8 cellular contexts compared by ENCODE assay signal in the genomic region with DNA sequence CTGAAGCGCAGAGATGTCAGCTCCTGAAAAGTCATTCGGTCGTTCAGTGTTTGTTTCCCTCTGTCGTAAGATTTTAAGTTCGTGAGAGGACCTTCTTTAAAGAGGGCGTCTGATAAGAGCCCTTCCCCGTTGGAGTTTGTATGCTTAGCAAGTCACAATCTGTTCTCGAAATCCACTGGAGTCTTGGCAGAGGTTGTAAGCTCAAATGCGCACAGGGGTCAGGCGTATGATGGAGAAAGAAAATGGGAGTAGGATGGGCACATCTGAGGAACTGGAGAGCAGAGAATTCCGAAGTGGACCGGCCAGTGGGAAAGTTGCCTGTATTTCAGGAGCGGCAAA. TPM values are rescaled to one million over a fixed set of nuclear protein-coding genes. Genes with fewer than 3 reads are reported as not detected.
DNase-seq lines count a peak whose midpoint lies in the region; ATAC-seq and TF ChIP-seq lines count a peak whose summit lies in the region.

No MANE protein-coding gene starts in this region.

- peak overlapping the region; percentile 90 for H3K4me3 ChIP-seq in epithelial cell of esophagus (ENCODE audit: low read length)
- H3K4me3 ChIP-seq in mucosa of stomach (ENCODE audit: low read length), result peak overlapping the region; percentile 58

- no peaks in the 10 kb centered on the region for H3K27me3 ChIP-seq in mucosa of stomach (ENCODE audit: control insufficient read depth, insufficient read depth, low read length)

- no peaks in the 10 kb centered on the region for H3K27me3 Mint-ChIP-seq in activated T-cell treated with anti-CD3 and anti-CD28 coated beads, Interleukin-2, amount 50 U/mL, for 4 hours (ENCODE audit: low read depth)

- ATAC-seq in activated T-cell treated with anti-CD3 and anti-CD28 coated beads, Interleukin-2, amount 50 U/mL, for 4 hours, result peak in 1 of 2 donors; percentile 6
- peak; percentile 4 for ATAC-seq in HG02981 (IDR thresholded peaks at IDR 0.05; ENCODE audit: unreplicated experiment)

- H3K4me1 ChIP-seq in mucosa of stomach (ENCODE audit: control insufficient read depth, insufficient read depth, low read length), result no peaks in the 10 kb centered on the region

- no peaks in the 10 kb centered on the region for H3K9me3 ChIP-seq in mucosa of stomach (ENCODE audit: control insufficient read depth, low read length)

- H3K4me1 Mint-ChIP-seq in activated T-cell treated with anti-CD3 and anti-CD28 coated beads, Interleukin-2, amount 50 U/mL, for 4 hours (ENCODE audit: low read depth), result peaks cover 14% of the 10 kb centered on the region

- no peaks in the 10 kb centered on the region for H3K36me3 ChIP-seq in mucosa of stomach (ENCODE audit: control insufficient read depth, insufficient read depth, low read length)

- peak overlapping the region; percentile 94 for H3K4me3 Mint-ChIP-seq in activated T-cell treated with anti-CD3 and anti-CD28 coated beads, Interleukin-2, amount 50 U/mL, for 4 hours

- no peaks in the 10 kb centered on the region for H3K9me3 Mint-ChIP-seq in activated T-cell treated with anti-CD3 and anti-CD28 coated beads, Interleukin-2, amount 50 U/mL, for 4 hours

- no peak for DNase-seq in activated T-cell treated with anti-CD3 and anti-CD28 coated beads, Interleukin-2, amount 50 U/mL, for 4 hours
- no peak for DNase-seq in activated T-cell treated with anti-CD3 and anti-CD28 coated beads, Interleukin-2, amount 50 U/mL, for 1 hour
- DNase-seq in SIG-M5 (lab: John Stamatoyannopoulos, UW) (peak; percentile 2), epithelial cell of esophagus (ENCODE audit: low read depth) (peak; percentile 20), SHP77 (lab: John Stamatoyannopoulos, UW) (no peak)
- no peak for DNase-seq in central memory CD4-positive, alpha-beta T cell

- no peak for TF ChIP-seq CTCF in epithelial cell of esophagus (IDR thresholded peaks at IDR 0.05; ENCODE audit: insufficient read depth, low read depth, low read length, missing control alignments)

- peaks cover 14% of the 10 kb centered on the region for H3K36me3 Mint-ChIP-seq in activated T-cell treated with anti-CD3 and anti-CD28 coated beads, Interleukin-2, amount 50 U/mL, for 4 hours (ENCODE audit: insufficient read depth)

- peak overlapping the region; percentile 75 for H3K9ac ChIP-seq in mucosa of stomach (ENCODE audit: low read length)

RNA-seq across cellular contexts. Expression of gene HSD17B4, which starts 0.7 kb away (rescaled TPM):
- 10 to 100 TPM; 59.7 to 74.4 (median 69.7) TPM for total RNA-seq in activated T-cell treated with anti-CD3 and anti-CD28 coated beads, Interleukin-2, amount 50 U/mL, for 4 hours

Comparison
In these comparisons a context has a peak if more than half of its experiments do, and no peak if none do; other contexts are left out.
1. DNase-seq: peak in SIG-M5 (single experiment) and epithelial cell of esophagus (single experiment); none in activated T-cell treated with anti-CD3 and anti-CD28 coated beads, Interleukin-2, amount 50 U/mL, for 4 hours (single experiment), activated T-cell treated with anti-CD3 and anti-CD28 coated beads, Interleukin-2, amount 50 U/mL, for 1 hour (single experiment), central memory CD4-positive, alpha-beta T cell (single experiment) and SHP77 (0 of 2).